Comparison of ENCODE assay signal across 18 cellular contexts in genomic region chr11:2800655-2801531, GRCh38.
DNase-seq lines count a peak whose midpoint lies in the region; TF ChIP-seq lines count a peak whose summit lies in the region.
"Had no signal": no experiment of that assay in that cellular context is flagged by ENCODE, and none has a peak within 500 bp of the region (broad histone marks: within the 10 kb centered on the region; RNA-seq: fewer than 3 reads in every experiment).

No MANE protein-coding gene starts in this region.

- no peaks in the 10 kb centered on the region for H4K20me1 ChIP-seq in SK-N-SH (ENCODE audit: insufficient read depth)

- no peaks in the 10 kb centered on the region for H3K27me3 Mint-ChIP-seq in activated naive CD4-positive, alpha-beta T cell treated with anti-CD3 and anti-CD28 coated beads, Interleukin-2, amount 10 ng/mL, durations not matched to agents 7 days and 5 days
- H3K27me3 Mint-ChIP-seq in chondrocyte (ENCODE audit: low read depth) (peaks cover 9% of the 10 kb centered on the region), nephron (ENCODE audit: low read depth) (peaks cover 10% of the 10 kb centered on the region)
- H3K27me3 Mint-ChIP-seq: naive thymus-derived CD4-positive, alpha-beta T cell had no signal

- WGBS in testis, 2 donors = 93 to 95% methylated on average over 5 to 12 of the region's 12 CpGs
- 64% methylated on average over 11 of the region's 12 CpGs for WGBS in SK-N-SH (ENCODE audit: low lambda C conversion rate)

- H3K27ac Mint-ChIP-seq in activated naive CD4-positive, alpha-beta T cell treated with anti-CD3 and anti-CD28 coated beads, Interleukin-2, amount 10 ng/mL, durations not matched to agents 7 days and 5 days = no peak overlapping the region
- H3K27ac Mint-ChIP-seq in chondrocyte (ENCODE audit: unreplicated experiment) = no peak overlapping the region
- H3K27ac Mint-ChIP-seq in nephron = peak overlapping the region; percentile 59 to 80 (median 75)

- POLR2A ChIA-PET in SK-N-SH (lab: Yijun Ruan, JAX) = no interaction called here

- H3K4me1 Mint-ChIP-seq in activated naive CD4-positive, alpha-beta T cell treated with anti-CD3 and anti-CD28 coated beads, Interleukin-2, amount 10 ng/mL, durations not matched to agents 7 days and 5 days = no peaks in the 10 kb centered on the region
- H3K4me1 Mint-ChIP-seq in chondrocyte (ENCODE audit: low read depth) = peaks cover 6% of the 10 kb centered on the region
- H3K4me1 Mint-ChIP-seq in nephron = peaks cover 31% of the 10 kb centered on the region

- no peak overlapping the region for H3K9ac ChIP-seq in SK-N-SH

- no peak overlapping the region for H3K4me3 Mint-ChIP-seq in activated naive CD4-positive, alpha-beta T cell treated with anti-CD3 and anti-CD28 coated beads, Interleukin-2, amount 10 ng/mL, durations not matched to agents 7 days and 5 days
- H3K4me3 Mint-ChIP-seq in chondrocyte (ENCODE audit: unreplicated experiment) = no peak overlapping the region
- no peak overlapping the region for H3K4me3 Mint-ChIP-seq in nephron
- H3K4me3 Mint-ChIP-seq: naive thymus-derived CD4-positive, alpha-beta T cell had no signal

- no peak for TF ChIP-seq POLR2A in testis (IDR thresholded peaks at IDR 0.05)

- H3K36me3 ChIP-seq in testis (ENCODE audit: low read depth, missing control alignments) (no peaks in the 10 kb centered on the region), SK-N-SH (replicated peaks in 1 of 2; ENCODE audit: control insufficient read depth in 1 of 2, insufficient read depth in 2 of 2, low read length in 1 of 2) (no peaks in the 10 kb centered on the region)
- H3K36me3 ChIP-seq: SJSA1 had no signal

- no peak overlapping the region for H2AFZ ChIP-seq in SK-N-SH (ENCODE audit: low read depth)

- no peaks in the 10 kb centered on the region for H3K36me3 Mint-ChIP-seq in activated naive CD4-positive, alpha-beta T cell treated with anti-CD3 and anti-CD28 coated beads, Interleukin-2, amount 10 ng/mL, durations not matched to agents 7 days and 5 days
- H3K36me3 Mint-ChIP-seq in chondrocyte (ENCODE audit: low read depth) = peaks cover 6% of the 10 kb centered on the region
- peaks cover 6% of the 10 kb centered on the region for H3K36me3 Mint-ChIP-seq in nephron (ENCODE audit: low read depth)

- H3K9me3 ChIP-seq in testis (no peaks in the 10 kb centered on the region), SK-N-SH (no peaks in the 10 kb centered on the region)

- peak; percentile 10 for DNase-seq in activated naive CD4-positive, alpha-beta T cell treated with anti-CD3 and anti-CD28 coated beads, Interleukin-2, amount 10 ng/mL, durations not matched to agents 7 days and 5 days
- no peak for DNase-seq in activated naive CD4-positive, alpha-beta T cell (lab: John Stamatoyannopoulos, UW)
- DNase-seq in chondrocyte (ENCODE audit: low spot score) (peak; percentile 64), testis (peak; percentile 8), NCI-H345 treated with DMSO at 0.1 percent for 48 hours (lab: John Stamatoyannopoulos, UW; ENCODE audit: unreplicated experiment) (no peak), NCI-H510A (lab: John Stamatoyannopoulos, UW) (no peak), SK-N-SH (no peak)
- DNase-seq: ACHN; activated CD4-positive, alpha-beta T cell treated with anti-CD3 and anti-CD28 coated beads, Interleukin-2, amount 50 U/mL, for 48 hours; activated effector memory CD4-positive, alpha-beta T cell treated with Interleukin-2 at 50 U/mL for 16 hours; effector CD8-positive, alpha-beta T cell; EL; HCEC 1CT; naive thymus-derived CD4-positive, alpha-beta T cell; NCI-H187; NCI-H524 had no signal

- H3K4me1 ChIP-seq in testis (no peaks in the 10 kb centered on the region), SK-N-SH (ENCODE audit: control insufficient read depth in 1 of 2, insufficient read depth in 2 of 2, low read depth in 1 of 2, low read length in 1 of 2) (peaks cover 0 to 2% of the 10 kb centered on the region in 2 experiments; a peak in 1 of 4 replicates)
- H3K4me1 ChIP-seq: SJSA1 had no signal

- no peaks in the 10 kb centered on the region for H3K9me2 ChIP-seq in SK-N-SH

- H3K4me3 ChIP-seq in testis = no peak overlapping the region
- no peak overlapping the region for H3K4me3 ChIP-seq in SK-N-SH (ENCODE audit: low read depth in 2 of 2, low read length in 1 of 2)
- H3K4me3 ChIP-seq: SJSA1 had no signal

- TF ChIP-seq EP300 in SK-N-SH (IDR thresholded peaks at IDR 0.05; ENCODE audit: borderline replicate concordance in 1 of 2, low read depth in 1 of 2, low read length in 1 of 2) = no peak

- CTCF ChIA-PET in activated naive CD4-positive, alpha-beta T cell treated with anti-CD3 and anti-CD28 coated beads, Interleukin-2, amount 10 ng/mL, durations not matched to agents 7 days and 5 days (lab: Charles Lee) = no interaction called here
- CTCF ChIA-PET in SK-N-SH (lab: Yijun Ruan, JAX) = interaction anchor here (0.8 to 3.3 kb wide), 2 partner anchors 84 to 269 kb away, joined by 3 to 16 read pairs; partner anchors contain the start of gene CDKN1C

- H3K27me3 ChIP-seq in testis (no peaks in the 10 kb centered on the region), SK-N-SH (ENCODE audit: insufficient read depth) (no peaks in the 10 kb centered on the region)

- no peaks in the 10 kb centered on the region for H3F3A ChIP-seq in SK-N-SH (replicated peaks; ENCODE audit: insufficient read depth)

- TF ChIP-seq CTCF in chondrocyte (IDR thresholded peaks at IDR 0.05) = no peak
- TF ChIP-seq CTCF in nephron (IDR thresholded peaks at IDR 0.05; ENCODE audit: unreplicated experiment in 3 of 3) = no peak
- TF ChIP-seq CTCF in testis (IDR thresholded peaks at IDR 0.05) = no peak
- TF ChIP-seq CTCF in SK-N-SH (IDR thresholded peaks at IDR 0.05) = no peak

- H3K79me2 ChIP-seq in SK-N-SH (ENCODE audit: insufficient read depth) = no peaks in the 10 kb centered on the region

- H3K27ac ChIP-seq in testis (no peak overlapping the region), SK-N-SH (ENCODE audit: low read depth in 2 of 2, low read length in 1 of 2) (no peak overlapping the region)
- H3K27ac ChIP-seq: SJSA1 had no signal

- TF ChIP-seq RAD21 in SK-N-SH (IDR thresholded peaks at IDR 0.05; ENCODE audit: low read length) = no peak

- no peaks in the 10 kb centered on the region for H3K9me3 Mint-ChIP-seq in activated naive CD4-positive, alpha-beta T cell treated with anti-CD3 and anti-CD28 coated beads, Interleukin-2, amount 10 ng/mL, durations not matched to agents 7 days and 5 days
- H3K9me3 Mint-ChIP-seq in chondrocyte (ENCODE audit: low read depth) (peaks cover 10% of the 10 kb centered on the region), nephron (peaks cover 10% of the 10 kb centered on the region)

- H3K4me2 ChIP-seq in SK-N-SH = no peak overlapping the region

- intact Hi-C loops in testis (cut with DNase I; ENCODE audit: low total_unique reads) = no loop called here

TF ChIP-seq in SK-N-SH, 30 proteins besides CTCF, POLR2A, EP300 and RAD21:
- TF ChIP-seq, protein P1, sequence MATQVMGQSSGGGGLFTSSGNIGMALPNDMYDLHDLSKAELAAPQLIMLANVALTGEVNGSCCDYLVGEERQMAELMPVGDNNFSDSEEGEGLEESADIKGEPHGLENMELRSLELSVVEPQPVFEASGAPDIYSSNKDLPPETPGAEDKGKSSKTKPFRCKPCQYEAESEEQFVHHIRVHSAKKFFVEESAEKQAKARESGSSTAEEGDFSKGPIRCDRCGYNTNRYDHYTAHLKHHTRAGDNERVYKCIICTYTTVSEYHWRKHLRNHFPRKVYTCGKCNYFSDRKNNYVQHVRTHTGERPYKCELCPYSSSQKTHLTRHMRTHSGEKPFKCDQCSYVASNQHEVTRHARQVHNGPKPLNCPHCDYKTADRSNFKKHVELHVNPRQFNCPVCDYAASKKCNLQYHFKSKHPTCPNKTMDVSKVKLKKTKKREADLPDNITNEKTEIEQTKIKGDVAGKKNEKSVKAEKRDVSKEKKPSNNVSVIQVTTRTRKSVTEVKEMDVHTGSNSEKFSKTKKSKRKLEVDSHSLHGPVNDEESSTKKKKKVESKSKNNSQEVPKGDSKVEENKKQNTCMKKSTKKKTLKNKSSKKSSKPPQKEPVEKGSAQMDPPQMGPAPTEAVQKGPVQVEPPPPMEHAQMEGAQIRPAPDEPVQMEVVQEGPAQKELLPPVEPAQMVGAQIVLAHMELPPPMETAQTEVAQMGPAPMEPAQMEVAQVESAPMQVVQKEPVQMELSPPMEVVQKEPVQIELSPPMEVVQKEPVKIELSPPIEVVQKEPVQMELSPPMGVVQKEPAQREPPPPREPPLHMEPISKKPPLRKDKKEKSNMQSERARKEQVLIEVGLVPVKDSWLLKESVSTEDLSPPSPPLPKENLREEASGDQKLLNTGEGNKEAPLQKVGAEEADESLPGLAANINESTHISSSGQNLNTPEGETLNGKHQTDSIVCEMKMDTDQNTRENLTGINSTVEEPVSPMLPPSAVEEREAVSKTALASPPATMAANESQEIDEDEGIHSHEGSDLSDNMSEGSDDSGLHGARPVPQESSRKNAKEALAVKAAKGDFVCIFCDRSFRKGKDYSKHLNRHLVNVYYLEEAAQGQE (IDR thresholded peaks at IDR 0.05; ENCODE audit: low read depth, low read length) = no peak
- TF ChIP-seq, protein P2, sequence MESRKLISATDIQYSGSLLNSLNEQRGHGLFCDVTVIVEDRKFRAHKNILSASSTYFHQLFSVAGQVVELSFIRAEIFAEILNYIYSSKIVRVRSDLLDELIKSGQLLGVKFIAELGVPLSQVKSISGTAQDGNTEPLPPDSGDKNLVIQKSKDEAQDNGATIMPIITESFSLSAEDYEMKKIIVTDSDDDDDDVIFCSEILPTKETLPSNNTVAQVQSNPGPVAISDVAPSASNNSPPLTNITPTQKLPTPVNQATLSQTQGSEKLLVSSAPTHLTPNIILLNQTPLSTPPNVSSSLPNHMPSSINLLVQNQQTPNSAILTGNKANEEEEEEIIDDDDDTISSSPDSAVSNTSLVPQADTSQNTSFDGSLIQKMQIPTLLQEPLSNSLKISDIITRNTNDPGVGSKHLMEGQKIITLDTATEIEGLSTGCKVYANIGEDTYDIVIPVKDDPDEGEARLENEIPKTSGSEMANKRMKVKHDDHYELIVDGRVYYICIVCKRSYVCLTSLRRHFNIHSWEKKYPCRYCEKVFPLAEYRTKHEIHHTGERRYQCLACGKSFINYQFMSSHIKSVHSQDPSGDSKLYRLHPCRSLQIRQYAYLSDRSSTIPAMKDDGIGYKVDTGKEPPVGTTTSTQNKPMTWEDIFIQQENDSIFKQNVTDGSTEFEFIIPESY (IDR thresholded peaks at IDR 0.05; ENCODE audit: borderline replicate concordance, low read depth) = no peak
- TF ChIP-seq MEF2A (IDR thresholded peaks at IDR 0.05; ENCODE audit: borderline replicate concordance, low read depth) = no peak

Comparison
In these comparisons a context has a peak if more than half of its experiments do, and no peak if none do; other contexts are left out.
1. DNase-seq: peak in activated naive CD4-positive, alpha-beta T cell treated with anti-CD3 and anti-CD28 coated beads, Interleukin-2, amount 10 ng/mL, durations not matched to agents 7 days and 5 days (single experiment), chondrocyte (single experiment) and testis (single experiment); none in activated naive CD4-positive, alpha-beta T cell (0 of 4), NCI-H345 treated with DMSO at 0.1 percent for 48 hours (single experiment), NCI-H510A (single experiment) and SK-N-SH (single experiment).
2. H3K27ac Mint-ChIP-seq: peak in nephron (3 of 3); none in activated naive CD4-positive, alpha-beta T cell treated with anti-CD3 and anti-CD28 coated beads, Interleukin-2, amount 10 ng/mL, durations not matched to agents 7 days and 5 days (single experiment) and chondrocyte (single experiment).